Comparison of ENCODE assay signal across 14 cellular contexts in the genomic region with DNA sequence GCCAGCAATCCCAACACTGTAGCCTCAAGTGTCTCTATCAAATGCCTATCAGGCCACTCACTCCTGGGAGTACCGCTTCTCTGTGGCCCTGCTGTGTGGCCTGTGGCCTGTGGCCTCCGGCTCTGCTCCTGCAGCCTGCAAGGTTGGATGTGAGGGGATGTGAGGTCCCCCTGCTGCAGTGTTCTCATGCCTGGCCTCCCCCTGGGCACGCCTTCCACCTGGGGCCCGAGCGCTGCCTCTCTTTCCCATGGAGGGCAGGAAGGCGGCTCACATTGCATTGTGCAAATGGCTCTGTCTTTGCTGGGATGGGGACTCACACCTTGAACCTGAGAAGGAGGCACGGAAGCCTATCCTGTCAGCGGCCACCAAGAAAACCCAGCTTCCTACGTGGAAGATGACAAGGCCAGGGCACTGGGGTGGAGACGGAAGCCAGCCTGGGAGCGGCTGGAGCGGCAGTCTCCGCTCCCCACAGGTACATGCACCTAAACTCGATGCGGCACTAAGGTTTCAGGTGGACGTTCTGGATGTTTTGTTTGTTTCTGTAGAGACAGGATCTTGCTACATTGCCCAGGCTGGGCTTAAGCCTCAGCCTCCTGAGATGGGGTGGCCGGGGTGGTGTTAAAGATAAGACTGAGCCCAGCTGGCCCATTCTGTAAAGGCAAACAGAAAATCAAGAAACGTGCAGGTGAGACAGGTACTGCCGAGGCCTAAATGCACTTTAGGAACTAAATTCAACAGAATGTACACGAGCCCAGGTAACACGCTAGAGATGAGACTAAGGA.
DNase-seq lines count a peak whose midpoint lies in the region; ATAC-seq lines count a peak whose summit lies in the region.
"Had no signal": no experiment of that assay in that cellular context is flagged by ENCODE, and none has a peak within 500 bp of the region (broad histone marks: within the 10 kb centered on the region; RNA-seq: fewer than 3 reads in every experiment).

No MANE protein-coding gene starts in this region.

- peaks cover 86% of the 10 kb centered on the region for H3K4me1 Mint-ChIP-seq in activated CD4-positive, alpha-beta T cell treated with anti-CD3 and anti-CD28 coated beads for 36 hours
- peaks cover 99% of the 10 kb centered on the region for H3K4me1 Mint-ChIP-seq in dendritic cell treated with granulocyte-macrophage colony-stimulating factor and Interleukin-4, amounts not matched to agents 40 ng/mL and 50 ng/mL, for 4 days (ENCODE audit: low read depth)

- no peaks in the 10 kb centered on the region for H3K27me3 Mint-ChIP-seq in activated CD4-positive, alpha-beta T cell treated with anti-CD3 and anti-CD28 coated beads for 36 hours
- no peaks in the 10 kb centered on the region for H3K27me3 Mint-ChIP-seq in dendritic cell treated with granulocyte-macrophage colony-stimulating factor and Interleukin-4, amounts not matched to agents 40 ng/mL and 50 ng/mL, for 4 days

- peak overlapping the region; percentile 90 for H3K27ac Mint-ChIP-seq in activated CD4-positive, alpha-beta T cell treated with anti-CD3 and anti-CD28 coated beads for 36 hours
- peak overlapping the region; percentile 99 for H3K27ac Mint-ChIP-seq in dendritic cell treated with granulocyte-macrophage colony-stimulating factor and Interleukin-4, amounts not matched to agents 40 ng/mL and 50 ng/mL, for 4 days

- peak overlapping the region; percentile 37; the same call in 1 of the 2 replicates for H3K4me3 ChIP-seq in Jurkat, Clone E6-1 (ENCODE audit: low read length)
- no peak overlapping the region for H3K4me3 ChIP-seq in rectal smooth muscle tissue (ENCODE audit: low read length)
- H3K4me3 ChIP-seq: prostate gland had no signal

- no peak overlapping the region for H3K9ac ChIP-seq in rectal smooth muscle tissue (ENCODE audit: low read length)

- H3K9me3 Mint-ChIP-seq in activated CD4-positive, alpha-beta T cell treated with anti-CD3 and anti-CD28 coated beads for 36 hours (ENCODE audit: low read depth), result peaks cover 8% of the 10 kb centered on the region
- no peaks in the 10 kb centered on the region for H3K9me3 Mint-ChIP-seq in dendritic cell treated with granulocyte-macrophage colony-stimulating factor and Interleukin-4, amounts not matched to agents 40 ng/mL and 50 ng/mL, for 4 days

- CTCF ChIA-PET in activated CD4-positive, alpha-beta T cell treated with anti-CD3 and anti-CD28 coated beads for 36 hours (lab: Charles Lee), result interaction anchor here (0.6 to 1.0 kb wide), 2 partner anchors 116 to 123 kb away, joined by 3 to 4 read pairs; no protein-coding TSS in a partner anchor

- peak overlapping the region; percentile 43 for H3K4me3 Mint-ChIP-seq in activated CD4-positive, alpha-beta T cell treated with anti-CD3 and anti-CD28 coated beads for 36 hours
- no peak overlapping the region for H3K4me3 Mint-ChIP-seq in dendritic cell treated with granulocyte-macrophage colony-stimulating factor and Interleukin-4, amounts not matched to agents 40 ng/mL and 50 ng/mL, for 4 days

- peaks cover 40% of the 10 kb centered on the region for H3K4me1 ChIP-seq in rectal smooth muscle tissue (ENCODE audit: control insufficient read depth, insufficient read depth, low read length)

- intact Hi-C loops in activated CD4-positive, alpha-beta T cell treated with anti-CD3 and anti-CD28 coated beads for 36 hours (cut with DNase I, micrococcal nuclease), result loop anchor here in 1 of 2 experiments (10.0 kb wide), 1 partner anchor 226 kb away; no protein-coding TSS in a partner anchor
- intact Hi-C loops in dendritic cell treated with granulocyte-macrophage colony-stimulating factor and Interleukin-4, amounts not matched to agents 40 ng/mL and 50 ng/mL, for 4 days (cut with micrococcal nuclease), result no loop called here

- ATAC-seq in activated CD4-positive, alpha-beta T cell treated with anti-CD3 and anti-CD28 coated beads for 36 hours, result no peak
- no peak for ATAC-seq in HG02763 (IDR thresholded peaks at IDR 0.05; ENCODE audit: unreplicated experiment)

- DNase-seq in activated CD4-positive, alpha-beta T cell treated with anti-CD3 and anti-CD28 coated beads for 36 hours, result peak; percentile 3
- DNase-seq in activated CD4-positive, alpha-beta T cell treated with anti-CD3 and anti-CD28 coated beads for 4 hours, result no peak
- DNase-seq in Jurkat, Clone E6-1 (ENCODE audit: low read depth, low spot score), result no peak
- no peak for DNase-seq in NCI-H748 treated with DMSO at 0.1 percent for 48 hours (lab: John Stamatoyannopoulos, UW)
- DNase-seq in activated CD4-positive, CD25-positive, alpha-beta regulatory T cell treated with anti-CD3 and anti-CD28 coated beads, Interleukin-2, amount 50 U/mL, for 72 hours, result no peak
- DNase-seq: activated CD8-positive, alpha-beta memory T cell treated with anti-CD3 and anti-CD28 coated beads for 24 hours; cerebellar nuclear complex; NCI-H2081 treated with DMSO at 0.1 percent for 48 hours; NCI-H69; trophoblast cell had no signal

- peaks cover 12% of the 10 kb centered on the region for H3K36me3 Mint-ChIP-seq in activated CD4-positive, alpha-beta T cell treated with anti-CD3 and anti-CD28 coated beads for 36 hours (ENCODE audit: low read depth)
- H3K36me3 Mint-ChIP-seq in dendritic cell treated with granulocyte-macrophage colony-stimulating factor and Interleukin-4, amounts not matched to agents 40 ng/mL and 50 ng/mL, for 4 days (ENCODE audit: low read depth), result peaks cover 32% of the 10 kb centered on the region

- peaks cover 4% of the 10 kb centered on the region for H3K36me3 ChIP-seq in rectal smooth muscle tissue (ENCODE audit: control insufficient read depth, insufficient read depth, low read length)
- H3K36me3 ChIP-seq: prostate gland had no signal

- POLR2A ChIA-PET in activated CD4-positive, alpha-beta T cell treated with anti-CD3 and anti-CD28 coated beads for 36 hours (lab: Charles Lee), result no interaction called here

- peak overlapping the region; percentile 1 for H3K27ac ChIP-seq in rectal smooth muscle tissue (ENCODE audit: low read depth, low read length)
- H3K27ac ChIP-seq: prostate gland had no signal

- H3K27me3 ChIP-seq in rectal smooth muscle tissue (ENCODE audit: control insufficient read depth, insufficient read depth, low read length), result no peaks in the 10 kb centered on the region
